Comparison of ENCODE assay signal across 1 cellular context in the genomic region with DNA sequence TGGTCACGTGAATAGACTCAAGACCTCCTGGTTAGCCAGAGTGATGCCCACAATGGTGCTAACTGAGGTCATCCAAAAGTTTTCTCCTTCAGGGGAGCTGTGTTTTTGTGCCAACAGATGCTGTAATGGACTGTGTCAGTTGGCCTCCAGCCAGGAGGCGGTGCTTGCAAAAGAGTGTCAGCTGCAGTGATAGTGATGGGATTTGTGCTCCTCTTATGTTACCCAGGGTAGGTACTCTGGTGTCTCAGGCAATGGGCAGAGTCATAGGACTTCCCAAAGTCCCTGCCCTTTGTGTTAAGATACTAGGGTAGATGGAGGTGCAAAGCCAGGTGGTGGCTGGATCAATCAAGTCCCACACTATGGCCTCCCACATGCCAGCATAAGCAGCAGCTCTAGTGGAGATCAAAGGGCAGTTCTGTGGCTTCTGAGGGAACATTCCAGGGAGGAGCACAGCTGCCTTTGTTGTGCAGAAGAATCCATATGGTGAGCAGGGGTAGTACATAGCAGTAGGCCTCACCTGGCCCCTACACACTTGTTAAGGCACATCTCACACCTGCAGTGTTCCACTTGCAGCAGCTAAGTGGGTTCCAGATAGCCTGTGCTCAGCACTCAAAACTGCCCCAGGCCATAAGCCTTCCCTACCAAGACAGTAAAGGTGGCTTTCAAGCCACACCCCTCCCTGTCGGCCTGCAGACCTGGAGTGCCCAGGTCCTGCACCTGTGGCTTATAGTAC.
TF ChIP-seq lines count a peak whose summit lies in the region.

No MANE protein-coding gene starts in this region.

TF ChIP-seq in HepG2, 621 proteins besides CTCF, POLR2A, EP300 and RAD21 (continued from another document and continues in another):
- TF ChIP-seq, protein P1, sequence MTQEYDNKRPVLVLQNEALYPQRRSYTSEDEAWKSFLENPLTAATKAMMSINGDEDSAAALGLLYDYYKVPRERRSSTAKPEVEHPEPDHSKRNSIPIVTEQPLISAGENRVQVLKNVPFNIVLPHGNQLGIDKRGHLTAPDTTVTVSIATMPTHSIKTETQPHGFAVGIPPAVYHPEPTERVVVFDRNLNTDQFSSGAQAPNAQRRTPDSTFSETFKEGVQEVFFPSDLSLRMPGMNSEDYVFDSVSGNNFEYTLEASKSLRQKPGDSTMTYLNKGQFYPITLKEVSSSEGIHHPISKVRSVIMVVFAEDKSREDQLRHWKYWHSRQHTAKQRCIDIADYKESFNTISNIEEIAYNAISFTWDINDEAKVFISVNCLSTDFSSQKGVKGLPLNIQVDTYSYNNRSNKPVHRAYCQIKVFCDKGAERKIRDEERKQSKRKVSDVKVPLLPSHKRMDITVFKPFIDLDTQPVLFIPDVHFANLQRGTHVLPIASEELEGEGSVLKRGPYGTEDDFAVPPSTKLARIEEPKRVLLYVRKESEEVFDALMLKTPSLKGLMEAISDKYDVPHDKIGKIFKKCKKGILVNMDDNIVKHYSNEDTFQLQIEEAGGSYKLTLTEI (CRISPR knock-in tag; conservative IDR thresholded peaks at IDR 0.05): no peak
- TF ChIP-seq MAZ (IDR thresholded peaks at IDR 0.05; ENCODE audit: borderline replicate concordance, low read depth, low read length): 0 out of 2 replicates have a peak, but pooled peaks have one; percentile 18
- no peak for TF ChIP-seq MAZ (CRISPR knock-in tag; IDR thresholded peaks at IDR 0.05; ENCODE audit: low read depth)
- TF ChIP-seq, protein P2, sequence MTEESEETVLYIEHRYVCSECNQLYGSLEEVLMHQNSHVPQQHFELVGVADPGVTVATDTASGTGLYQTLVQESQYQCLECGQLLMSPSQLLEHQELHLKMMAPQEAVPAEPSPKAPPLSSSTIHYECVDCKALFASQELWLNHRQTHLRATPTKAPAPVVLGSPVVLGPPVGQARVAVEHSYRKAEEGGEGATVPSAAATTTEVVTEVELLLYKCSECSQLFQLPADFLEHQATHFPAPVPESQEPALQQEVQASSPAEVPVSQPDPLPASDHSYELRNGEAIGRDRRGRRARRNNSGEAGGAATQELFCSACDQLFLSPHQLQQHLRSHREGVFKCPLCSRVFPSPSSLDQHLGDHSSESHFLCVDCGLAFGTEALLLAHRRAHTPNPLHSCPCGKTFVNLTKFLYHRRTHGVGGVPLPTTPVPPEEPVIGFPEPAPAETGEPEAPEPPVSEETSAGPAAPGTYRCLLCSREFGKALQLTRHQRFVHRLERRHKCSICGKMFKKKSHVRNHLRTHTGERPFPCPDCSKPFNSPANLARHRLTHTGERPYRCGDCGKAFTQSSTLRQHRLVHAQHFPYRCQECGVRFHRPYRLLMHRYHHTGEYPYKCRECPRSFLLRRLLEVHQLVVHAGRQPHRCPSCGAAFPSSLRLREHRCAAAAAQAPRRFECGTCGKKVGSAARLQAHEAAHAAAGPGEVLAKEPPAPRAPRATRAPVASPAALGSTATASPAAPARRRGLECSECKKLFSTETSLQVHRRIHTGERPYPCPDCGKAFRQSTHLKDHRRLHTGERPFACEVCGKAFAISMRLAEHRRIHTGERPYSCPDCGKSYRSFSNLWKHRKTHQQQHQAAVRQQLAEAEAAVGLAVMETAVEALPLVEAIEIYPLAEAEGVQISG (CRISPR knock-in tag; IDR thresholded peaks at IDR 0.05): peak; percentile 35
- peak; percentile 94; the same call in 1 of the 2 replicates for TF ChIP-seq EHMT2 (IDR thresholded peaks at IDR 0.05; ENCODE audit: borderline replicate concordance, low read depth, low read length)
- TF ChIP-seq MXD4 (CRISPR knock-in tag; IDR thresholded peaks at IDR 0.05): no peak
- peak; percentile 50; the same call in 1 of the 2 replicates for TF ChIP-seq MTA1 (CRISPR knock-in tag; IDR thresholded peaks at IDR 0.05; ENCODE audit: borderline replicate concordance)
- no peak for TF ChIP-seq ZC3H4 (CRISPR knock-in tag; IDR thresholded peaks at IDR 0.05; ENCODE audit: borderline replicate concordance)
- peak; percentile 23; the same call in 1 of the 2 replicates for TF ChIP-seq ZSCAN25 (CRISPR knock-in tag; IDR thresholded peaks at IDR 0.05)
- peak; percentile 89 for TF ChIP-seq ZFY (CRISPR knock-in tag; IDR thresholded peaks at IDR 0.05)
- peak; percentile 96 for TF ChIP-seq ZNF644 (CRISPR knock-in tag; IDR thresholded peaks at IDR 0.05; ENCODE audit: low read depth)
- TF ChIP-seq NFE2L2 (IDR thresholded peaks at IDR 0.05; ENCODE audit: low read length): no peak
- TF ChIP-seq HMG20A (CRISPR knock-in tag; IDR thresholded peaks at IDR 0.05; ENCODE audit: borderline replicate concordance): peak; percentile 73; the same call in 1 of the 2 replicates
- TF ChIP-seq, protein P3, sequence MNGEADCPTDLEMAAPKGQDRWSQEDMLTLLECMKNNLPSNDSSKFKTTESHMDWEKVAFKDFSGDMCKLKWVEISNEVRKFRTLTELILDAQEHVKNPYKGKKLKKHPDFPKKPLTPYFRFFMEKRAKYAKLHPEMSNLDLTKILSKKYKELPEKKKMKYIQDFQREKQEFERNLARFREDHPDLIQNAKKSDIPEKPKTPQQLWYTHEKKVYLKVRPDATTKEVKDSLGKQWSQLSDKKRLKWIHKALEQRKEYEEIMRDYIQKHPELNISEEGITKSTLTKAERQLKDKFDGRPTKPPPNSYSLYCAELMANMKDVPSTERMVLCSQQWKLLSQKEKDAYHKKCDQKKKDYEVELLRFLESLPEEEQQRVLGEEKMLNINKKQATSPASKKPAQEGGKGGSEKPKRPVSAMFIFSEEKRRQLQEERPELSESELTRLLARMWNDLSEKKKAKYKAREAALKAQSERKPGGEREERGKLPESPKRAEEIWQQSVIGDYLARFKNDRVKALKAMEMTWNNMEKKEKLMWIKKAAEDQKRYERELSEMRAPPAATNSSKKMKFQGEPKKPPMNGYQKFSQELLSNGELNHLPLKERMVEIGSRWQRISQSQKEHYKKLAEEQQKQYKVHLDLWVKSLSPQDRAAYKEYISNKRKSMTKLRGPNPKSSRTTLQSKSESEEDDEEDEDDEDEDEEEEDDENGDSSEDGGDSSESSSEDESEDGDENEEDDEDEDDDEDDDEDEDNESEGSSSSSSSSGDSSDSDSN (CRISPR knock-in tag; IDR thresholded peaks at IDR 0.05): peak; percentile 40; the same call in 1 of the 2 replicates
- TF ChIP-seq ZBTB7B (CRISPR knock-in tag; IDR thresholded peaks at IDR 0.05): peak; percentile 31; the same call in 1 of the 2 replicates
- TF ChIP-seq HMG20B (CRISPR knock-in tag; conservative IDR thresholded peaks at IDR 0.05): peak; percentile 46; the same call in 1 of the 2 replicates
- TF ChIP-seq, protein P4, sequence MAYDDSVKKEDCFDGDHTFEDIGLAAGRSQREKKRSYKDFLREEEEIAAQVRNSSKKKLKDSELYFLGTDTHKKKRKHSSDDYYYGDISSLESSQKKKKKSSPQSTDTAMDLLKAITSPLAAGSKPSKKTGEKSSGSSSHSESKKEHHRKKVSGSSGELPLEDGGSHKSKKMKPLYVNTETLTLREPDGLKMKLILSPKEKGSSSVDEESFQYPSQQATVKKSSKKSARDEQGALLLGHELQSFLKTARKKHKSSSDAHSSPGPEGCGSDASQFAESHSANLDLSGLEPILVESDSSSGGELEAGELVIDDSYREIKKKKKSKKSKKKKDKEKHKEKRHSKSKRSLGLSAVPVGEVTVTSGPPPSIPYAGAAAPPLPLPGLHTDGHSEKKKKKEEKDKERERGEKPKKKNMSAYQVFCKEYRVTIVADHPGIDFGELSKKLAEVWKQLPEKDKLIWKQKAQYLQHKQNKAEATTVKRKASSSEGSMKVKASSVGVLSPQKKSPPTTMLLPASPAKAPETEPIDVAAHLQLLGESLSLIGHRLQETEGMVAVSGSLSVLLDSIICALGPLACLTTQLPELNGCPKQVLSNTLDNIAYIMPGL (CRISPR knock-in tag; IDR thresholded peaks at IDR 0.05; ENCODE audit: borderline replicate concordance in 1 of 2, low read depth in 1 of 2): peak; percentile 37 to 55; a peak in 2 of 4 replicates
- TF ChIP-seq FOXJ3 (CRISPR knock-in tag; IDR thresholded peaks at IDR 0.05; ENCODE audit: borderline replicate concordance): peak; percentile 67; the same call in 1 of the 2 replicates
- TF ChIP-seq TCF7L2 (IDR thresholded peaks at IDR 0.05; ENCODE audit: low read depth, low read length): no peak
- 0 out of 2 replicates have a peak, but pooled peaks have one; percentile 15 for TF ChIP-seq CHD2 (IDR thresholded peaks at IDR 0.05; ENCODE audit: low read depth, low read length)
- TF ChIP-seq, protein P5, sequence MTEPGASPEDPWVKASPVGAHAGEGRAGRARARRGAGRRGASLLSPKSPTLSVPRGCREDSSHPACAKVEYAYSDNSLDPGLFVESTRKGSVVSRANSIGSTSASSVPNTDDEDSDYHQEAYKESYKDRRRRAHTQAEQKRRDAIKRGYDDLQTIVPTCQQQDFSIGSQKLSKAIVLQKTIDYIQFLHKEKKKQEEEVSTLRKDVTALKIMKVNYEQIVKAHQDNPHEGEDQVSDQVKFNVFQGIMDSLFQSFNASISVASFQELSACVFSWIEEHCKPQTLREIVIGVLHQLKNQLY (CRISPR knock-in tag; IDR thresholded peaks at IDR 0.05): 0 out of 2 replicates have a peak, but pooled peaks have one; percentile 18
- TF ChIP-seq, protein P6, sequence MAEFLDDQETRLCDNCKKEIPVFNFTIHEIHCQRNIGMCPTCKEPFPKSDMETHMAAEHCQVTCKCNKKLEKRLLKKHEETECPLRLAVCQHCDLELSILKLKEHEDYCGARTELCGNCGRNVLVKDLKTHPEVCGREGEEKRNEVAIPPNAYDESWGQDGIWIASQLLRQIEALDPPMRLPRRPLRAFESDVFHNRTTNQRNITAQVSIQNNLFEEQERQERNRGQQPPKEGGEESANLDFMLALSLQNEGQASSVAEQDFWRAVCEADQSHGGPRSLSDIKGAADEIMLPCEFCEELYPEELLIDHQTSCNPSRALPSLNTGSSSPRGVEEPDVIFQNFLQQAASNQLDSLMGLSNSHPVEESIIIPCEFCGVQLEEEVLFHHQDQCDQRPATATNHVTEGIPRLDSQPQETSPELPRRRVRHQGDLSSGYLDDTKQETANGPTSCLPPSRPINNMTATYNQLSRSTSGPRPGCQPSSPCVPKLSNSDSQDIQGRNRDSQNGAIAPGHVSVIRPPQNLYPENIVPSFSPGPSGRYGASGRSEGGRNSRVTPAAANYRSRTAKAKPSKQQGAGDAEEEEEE (CRISPR knock-in tag; IDR thresholded peaks at IDR 0.05; ENCODE audit: borderline replicate concordance): no peak
- peak; percentile 47 for TF ChIP-seq CBX1 (IDR thresholded peaks at IDR 0.05; ENCODE audit: low read depth)
- no peak for TF ChIP-seq ZKSCAN8 (CRISPR knock-in tag; IDR thresholded peaks at IDR 0.05; ENCODE audit: borderline replicate concordance)
- no peak for TF ChIP-seq NONO (IDR thresholded peaks at IDR 0.05)
- TF ChIP-seq NONO (CRISPR knock-in tag; conservative IDR thresholded peaks at IDR 0.05): peak; percentile 54; the same call in 1 of the 2 replicates
- TF ChIP-seq ASH2L (IDR thresholded peaks at IDR 0.05; ENCODE audit: insufficient read length, low read depth, low read length): peak; percentile 82
- TF ChIP-seq DR1 (CRISPR knock-in tag; IDR thresholded peaks at IDR 0.05): 0 out of 2 replicates have a peak, but pooled peaks have one; percentile 50
- 0 out of 2 replicates have a peak, but pooled peaks have one; percentile 40 for TF ChIP-seq ZNF792 (CRISPR knock-in tag; IDR thresholded peaks at IDR 0.05)
- TF ChIP-seq STAT5B (CRISPR knock-in tag; IDR thresholded peaks at IDR 0.05): no peak
- no peak for TF ChIP-seq MAFF (IDR thresholded peaks at IDR 0.05; ENCODE audit: low read depth, low read length)
- TF ChIP-seq ZNF510 (CRISPR knock-in tag; IDR thresholded peaks at IDR 0.05; ENCODE audit: low read depth): no peak
- TF ChIP-seq SOX5 (CRISPR knock-in tag; IDR thresholded peaks at IDR 0.05; ENCODE audit: borderline replicate concordance): peak; percentile 83
- peak; percentile 68 for TF ChIP-seq TBX3 (IDR thresholded peaks at IDR 0.05; ENCODE audit: borderline replicate concordance)
- TF ChIP-seq, protein P7, sequence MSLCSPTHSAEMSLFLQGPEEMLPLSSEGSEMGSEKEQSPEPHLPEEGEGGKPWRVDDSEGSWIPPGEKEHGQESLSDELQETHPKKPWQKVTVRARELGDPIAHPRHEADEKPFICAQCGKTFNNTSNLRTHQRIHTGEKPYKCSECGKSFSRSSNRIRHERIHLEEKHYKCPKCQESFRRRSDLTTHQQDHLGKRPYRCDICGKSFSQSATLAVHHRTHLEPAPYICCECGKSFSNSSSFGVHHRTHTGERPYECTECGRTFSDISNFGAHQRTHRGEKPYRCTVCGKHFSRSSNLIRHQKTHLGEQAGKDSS (CRISPR knock-in tag; IDR thresholded peaks at IDR 0.05; ENCODE audit: borderline replicate concordance, low read depth): peak; percentile 27; the same call in 1 of the 2 replicates
- TF ChIP-seq, protein P8, sequence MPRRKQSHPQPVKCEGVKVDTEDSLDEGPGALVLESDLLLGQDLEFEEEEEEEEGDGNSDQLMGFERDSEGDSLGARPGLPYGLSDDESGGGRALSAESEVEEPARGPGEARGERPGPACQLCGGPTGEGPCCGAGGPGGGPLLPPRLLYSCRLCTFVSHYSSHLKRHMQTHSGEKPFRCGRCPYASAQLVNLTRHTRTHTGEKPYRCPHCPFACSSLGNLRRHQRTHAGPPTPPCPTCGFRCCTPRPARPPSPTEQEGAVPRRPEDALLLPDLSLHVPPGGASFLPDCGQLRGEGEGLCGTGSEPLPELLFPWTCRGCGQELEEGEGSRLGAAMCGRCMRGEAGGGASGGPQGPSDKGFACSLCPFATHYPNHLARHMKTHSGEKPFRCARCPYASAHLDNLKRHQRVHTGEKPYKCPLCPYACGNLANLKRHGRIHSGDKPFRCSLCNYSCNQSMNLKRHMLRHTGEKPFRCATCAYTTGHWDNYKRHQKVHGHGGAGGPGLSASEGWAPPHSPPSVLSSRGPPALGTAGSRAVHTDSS (CRISPR knock-in tag; conservative IDR thresholded peaks at IDR 0.05): no peak
- TF ChIP-seq, protein P9, sequence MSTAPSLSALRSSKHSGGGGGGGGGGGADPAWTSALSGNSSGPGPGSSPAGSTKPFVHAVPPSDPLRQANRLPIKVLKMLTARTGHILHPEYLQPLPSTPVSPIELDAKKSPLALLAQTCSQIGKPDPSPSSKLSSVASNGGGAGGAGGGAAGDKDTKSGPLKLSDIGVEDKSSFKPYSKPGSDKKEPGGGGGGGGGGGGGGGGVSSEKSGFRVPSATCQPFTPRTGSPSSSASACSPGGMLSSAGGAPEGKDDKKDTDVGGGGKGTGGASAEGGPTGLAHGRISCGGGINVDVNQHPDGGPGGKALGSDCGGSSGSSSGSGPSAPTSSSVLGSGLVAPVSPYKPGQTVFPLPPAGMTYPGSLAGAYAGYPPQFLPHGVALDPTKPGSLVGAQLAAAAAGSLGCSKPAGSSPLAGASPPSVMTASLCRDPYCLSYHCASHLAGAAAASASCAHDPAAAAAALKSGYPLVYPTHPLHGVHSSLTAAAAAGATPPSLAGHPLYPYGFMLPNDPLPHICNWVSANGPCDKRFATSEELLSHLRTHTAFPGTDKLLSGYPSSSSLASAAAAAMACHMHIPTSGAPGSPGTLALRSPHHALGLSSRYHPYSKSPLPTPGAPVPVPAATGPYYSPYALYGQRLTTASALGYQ (CRISPR knock-in tag; IDR thresholded peaks at IDR 0.05): peak; percentile 25; the same call in 1 of the 2 replicates
